In genomic region chr5:150357326-150358260, GRCh38 we compare ENCODE assay signal across 8 cellular contexts. TPM values are rescaled to one million over a fixed set of nuclear protein-coding genes. Genes with fewer than 3 reads are reported as not detected.
DNase-seq lines count a peak whose midpoint lies in the region; ATAC-seq and TF ChIP-seq lines count a peak whose summit lies in the region.

Gene TCOF1 (plus strand): TSS chr5:150357697. CDS start chr5:150357747, 50 bp downstream.

- peak within 1 kb of the TSS in 52 of 59 donors; percentile 6 to 86 (median 66) for H3K27ac ChIP-seq in dorsolateral prefrontal cortex

- no peaks in the 10 kb centered on the region for H3K9me3 Mint-ChIP-seq in activated CD4-positive, alpha-beta memory T cell treated with anti-CD3 and anti-CD28 coated beads for 36 hours

- peaks cover 26% of the 10 kb centered on the region for H3K36me3 Mint-ChIP-seq in activated CD4-positive, alpha-beta memory T cell treated with anti-CD3 and anti-CD28 coated beads for 36 hours

- POLR2A ChIA-PET in activated CD4-positive, alpha-beta memory T cell treated with anti-CD3 and anti-CD28 coated beads for 36 hours (lab: Charles Lee), result interaction anchor here (1.6 to 2.2 kb wide), 2 partner anchors 29 to 55 kb away, joined by 4 to 10 read pairs; partner anchors contain the start of gene CD74

- intact Hi-C loops in activated CD4-positive, alpha-beta memory T cell treated with anti-CD3 and anti-CD28 coated beads for 36 hours (cut with micrococcal nuclease), result loop anchor here (1.0 to 5.0 kb wide), 6 partner anchors 55 to 895 kb away; partner anchors contain the start of genes CD74, GM2A, HMGXB3 and PPARGC1B
- intact Hi-C loops in dorsolateral prefrontal cortex (cut with DNase I), result loop anchor here (2.0 to 10.0 kb wide), 2 partner anchors 79 to 223 kb away; no protein-coding TSS in a partner anchor
- intact Hi-C loops in lower leg skin (cut with DNase I; ENCODE audit: low total_unique reads), result no loop called here

- TF ChIP-seq CTCF in dorsolateral prefrontal cortex (IDR thresholded peaks at IDR 0.05 in 54 of 56, conservative IDR thresholded peaks at IDR 0.05 in 2 of 56; ENCODE audit: low read depth in 1 of 56, partially characterized antibody in 56 of 56), result peak in 33 of 56 donors; percentile 10 to 63 (median 26)
- no peak for TF ChIP-seq CTCF in lower leg skin (IDR thresholded peaks at IDR 0.05)

- ATAC-seq in GM19438 (IDR thresholded peaks at IDR 0.05; ENCODE audit: low read depth, unreplicated experiment) (peak; percentile 89), HG03575 (IDR thresholded peaks at IDR 0.05; ENCODE audit: extremely low read depth, insufficient number of reproducible peaks, low FRiP score, unreplicated experiment) (peak; percentile 81)

- TF ChIP-seq POLR2A in lower leg skin (IDR thresholded peaks at IDR 0.05), result no peak

- H3K27me3 Mint-ChIP-seq in activated CD4-positive, alpha-beta memory T cell treated with anti-CD3 and anti-CD28 coated beads for 36 hours, result no peaks in the 10 kb centered on the region

- CTCF ChIA-PET in activated CD4-positive, alpha-beta memory T cell treated with anti-CD3 and anti-CD28 coated beads for 36 hours (lab: Charles Lee), result interaction anchor here (0.9 to 1.3 kb wide), 4 partner anchors 9 to 101 kb away, joined by 3 to 4 read pairs (median 3); no protein-coding TSS in a partner anchor

- H3K27me3 ChIP-seq in dorsolateral prefrontal cortex, result no peaks in the 10 kb centered on the region

- peaks cover 35% of the 10 kb centered on the region for H3K4me1 Mint-ChIP-seq in activated CD4-positive, alpha-beta memory T cell treated with anti-CD3 and anti-CD28 coated beads for 36 hours (ENCODE audit: low read depth)

- H3K27ac Mint-ChIP-seq in activated CD4-positive, alpha-beta memory T cell treated with anti-CD3 and anti-CD28 coated beads for 36 hours, result peak within 1 kb of the TSS; percentile 81

- WGBS in lower leg skin, 2 donors, result 0 to 1% methylated on average over 55 to 85 of the region's 90 CpGs

- DNase-seq in CD1c-positive myeloid dendritic cell (ENCODE audit: extremely low spot score) (peak; percentile 99), NCI-H82 treated with DMSO at 0.1 percent for 48 hours (lab: John Stamatoyannopoulos, UW; ENCODE audit: unreplicated experiment) (peak; percentile 94), dorsolateral prefrontal cortex (peak; percentile 96 to 99 (median 97)), lower leg skin (ENCODE audit: low spot score in 2 of 2) (peak; percentile 97 to 99)
- peak; percentile 98 for DNase-seq in activated CD4-positive, alpha-beta memory T cell treated with anti-CD3 and anti-CD28 coated beads for 36 hours
- DNase-seq in stimulated activated CD4-positive, alpha-beta T cell treated with anti-CD3 and anti-CD28 coated beads, Interleukin-4, amount 100 ng/mL, for 48 hours (ENCODE audit: low read depth in 2 of 2), result peak; percentile 94 to 96

- peak within 1 kb of the TSS; percentile 89 for H3K4me3 Mint-ChIP-seq in activated CD4-positive, alpha-beta memory T cell treated with anti-CD3 and anti-CD28 coated beads for 36 hours

- peak within 1 kb of the TSS; percentile 74 to 99 (median 93) for H3K4me3 ChIP-seq in dorsolateral prefrontal cortex
- H3K4me3 ChIP-seq in lower leg skin (ENCODE audit: low read depth, poor library complexity, severe bottlenecking), result peak within 1 kb of the TSS; percentile 78

RNA-seq across cellular contexts. Expression of gene TCOF1, which starts in this region (rescaled TPM):
- total RNA-seq in activated CD4-positive, alpha-beta memory T cell treated with anti-CD3 and anti-CD28 coated beads for 36 hours, result 10 to 100 TPM; 91.3 to 95.0 TPM
- total RNA-seq in dorsolateral prefrontal cortex (10 to 100 TPM; 26.4 to 51.1 (median 35.9) TPM), lower leg skin (10 to 100 TPM; 30.6 to 35.0 (median 32.2) TPM)

Comparison
In these comparisons a context has a peak if more than half of its experiments do, and no peak if none do; other contexts are left out.
1. Peak in every context shown above with its lines: DNase-seq, ATAC-seq, H3K4me3 ChIP-seq and H3K27ac ChIP-seq.
2. CTCF ChIP-seq: peak in dorsolateral prefrontal cortex (33 of 56); none in lower leg skin (0 of 3).